25 cellular contexts compared by ENCODE assay signal in genomic region chr11:79678780-79679468, GRCh38.
DNase-seq lines count a peak whose midpoint lies in the region; ATAC-seq, FAIRE-seq and TF ChIP-seq lines count a peak whose summit lies in the region.
"Had no signal": no experiment of that assay in that cellular context is flagged by ENCODE, and none has a peak within 500 bp of the region (broad histone marks: within the 10 kb centered on the region; RNA-seq: fewer than 3 reads in every experiment).

No MANE protein-coding gene starts in this region.

- POLR2A ChIA-PET in SK-N-SH (lab: Yijun Ruan, JAX) (interaction anchor here (0.6 to 0.7 kb wide), 2 partner anchors 10 to 1762 kb away, joined by 3 to 4 read pairs; no protein-coding TSS in a partner anchor), H1 (lab: Charles Lee; ENCODE audit: partially characterized antibody) (interaction anchor here (0.6 kb wide), 1 partner anchor 579 kb away, joined by 6 read pairs; no protein-coding TSS in a partner anchor), PC-9 (lab: Charles Lee; ENCODE audit: unreplicated experiment) (no interaction called here)

- no peak overlapping the region for H2BK120ac ChIP-seq in H1 (replicated peaks; ENCODE audit: low read depth, low read length)

- no TSS peak for BruUV-seq in PC-9 (replicated peaks; lab: Mats Ljungman, UMichigan)

- H4K91ac ChIP-seq in H1 (replicated peaks; ENCODE audit: insufficient read length, low read length) = no peak overlapping the region

- no peak overlapping the region for H2AK5ac ChIP-seq in H1 (ENCODE audit: low read depth, low read length)

- H3K4ac ChIP-seq in H1 (replicated peaks; ENCODE audit: insufficient read length, low read depth, low read length) = no peak overlapping the region

- H4K8ac ChIP-seq in H1 (ENCODE audit: extremely low read depth, insufficient read depth, low read length) = no peak overlapping the region

- H3K14ac ChIP-seq in H1 (ENCODE audit: insufficient read length) = no peak overlapping the region

- H3K23ac ChIP-seq in H1 (ENCODE audit: insufficient read length) = no peak overlapping the region

- no peak overlapping the region for H2BK15ac ChIP-seq in H1 (ENCODE audit: low read length)

- no peaks in the 10 kb centered on the region for H3K79me2 ChIP-seq in SK-N-SH (ENCODE audit: insufficient read depth)
- H3K79me2 ChIP-seq in H1 (ENCODE audit: control insufficient read depth in 1 of 2, insufficient read depth in 2 of 2, low read length in 2 of 2) = no peaks in the 10 kb centered on the region
- no peaks in the 10 kb centered on the region for H3K79me2 ChIP-seq in PC-9 (ENCODE audit: low read depth)

- CTCF ChIA-PET in SK-N-SH (lab: Yijun Ruan, JAX) (interaction anchor here (1.0 to 1.5 kb wide), 2 partner anchors 29 to 185 kb away, joined by 3 to 6 read pairs; no protein-coding TSS in a partner anchor), H1 (lab: Charles Lee; ENCODE audit: partially characterized antibody) (interaction anchor here (0.8 to 2.0 kb wide), 3 partner anchors 15 to 1028 kb away, joined by 3 to 4 read pairs (median 3); no protein-coding TSS in a partner anchor), PC-9 (lab: Charles Lee) (no interaction called here)

- H3K4me1 ChIP-seq in SK-N-SH (ENCODE audit: control insufficient read depth in 1 of 2, insufficient read depth in 2 of 2, low read depth in 1 of 2, low read length in 1 of 2) (peaks cover 0 to 10% of the 10 kb centered on the region in 2 experiments; a peak in 2 of 4 replicates), H1 (replicated peaks in 1 of 4; ENCODE audit: control insufficient read depth in 3 of 4, insufficient read depth in 4 of 4, low read length in 3 of 4) (peaks cover 0 to 7% (median 5%) of the 10 kb centered on the region in 4 experiments; a peak in 3 of 7 replicates), PC-9 (replicated peaks; ENCODE audit: insufficient read depth) (no peaks in the 10 kb centered on the region)
- H3K4me1 ChIP-seq: SJSA1 had no signal

- TF ChIP-seq RAD21 in SK-N-SH (IDR thresholded peaks at IDR 0.05; ENCODE audit: low read length) (no peak), H1 (IDR thresholded peaks at IDR 0.05 in 1 of 2, conservative IDR thresholded peaks at IDR 0.05 in 1 of 2; ENCODE audit: low read depth in 2 of 2, low read length in 2 of 2) (no peak)

- H4K20me1 ChIP-seq in SK-N-SH (ENCODE audit: insufficient read depth) (no peaks in the 10 kb centered on the region), H1 (replicated peaks in 1 of 2; ENCODE audit: control insufficient read depth in 1 of 2, insufficient read depth in 2 of 2, low read length in 2 of 2) (no peaks in the 10 kb centered on the region), PC-9 (ENCODE audit: insufficient read depth) (no peaks in the 10 kb centered on the region)

- DNase-seq in SK-N-SH = peak; percentile 54
- no peak for DNase-seq in H1 (ENCODE audit: low read depth in 1 of 2, low spot score in 2 of 2)
- DNase-seq in iPS-NIHi11 (ENCODE audit: low spot score) = peak; percentile 34
- no peak for DNase-seq in NCI-H2227 (lab: John Stamatoyannopoulos, UW; ENCODE audit: unreplicated experiment)
- DNase-seq in GDM1 (lab: John Stamatoyannopoulos, UW) = no peak
- no peak for DNase-seq in caudate nucleus (lab: John Stamatoyannopoulos, UW)
- no peak for DNase-seq in PC-9
- DNase-seq: 8988T; AML-193; C1 segment of cervical spinal cord; CD8-positive, alpha-beta T cell; DMS153; GF-D8; HFFc6; Kasumi-1; NCI-H1694 treated with DMSO at 0.1 percent for 48 hours; NCI-H2081 treated with DMSO at 0.1 percent for 48 hours; NCI-H2171 treated with DMSO at 0.1 percent for 48 hours; NCI-H446; NK-92 treated with Interleukin-12 subunit alpha and Interleukin-12 subunit beta, amount 100 ng/mL, for 24 hours; SW 1271 had no signal

- no peaks in the 10 kb centered on the region for H3K27me3 ChIP-seq in SK-N-SH (ENCODE audit: insufficient read depth)
- no peaks in the 10 kb centered on the region for H3K27me3 ChIP-seq in H1 (replicated peaks in 1 of 4; ENCODE audit: control insufficient read depth in 3 of 4, extremely low read depth in 1 of 4, insufficient read depth in 3 of 4, low read length in 3 of 4)
- no peaks in the 10 kb centered on the region for H3K27me3 ChIP-seq in PC-9 (ENCODE audit: insufficient read depth, low read depth)
- H3K27me3 ChIP-seq: SJSA1 had no signal

- H2BK12ac ChIP-seq in H1 (ENCODE audit: low read depth, low read length) = no peak overlapping the region

- H3K18ac ChIP-seq in H1 (ENCODE audit: extremely low read depth, low read length) = no peak overlapping the region

- FAIRE-seq in H1 (lab: Jason Lieb, UNC) = no peak
- FAIRE-seq: RCC 7860 had no signal

- no peak overlapping the region for H2BK5ac ChIP-seq in H1 (ENCODE audit: low read depth, low read length)

- H3K27ac ChIP-seq in SK-N-SH (ENCODE audit: low read depth in 2 of 2, low read length in 1 of 2) (peak overlapping the region in 1 of 2 experiments; percentile 28; a peak in 1 of 4 replicates), H1 (ENCODE audit: low read depth, low read length) (no peak overlapping the region), caudate nucleus (ENCODE audit: low read depth, low read length) (no peak overlapping the region), PC-9 (no peak overlapping the region)
- H3K27ac ChIP-seq: SJSA1 had no signal

- H2AFZ ChIP-seq in SK-N-SH (ENCODE audit: low read depth) (no peak overlapping the region), H1 (ENCODE audit: low read length) (no peak overlapping the region), PC-9 (no peak overlapping the region)

- no peaks in the 10 kb centered on the region for H3K23me2 ChIP-seq in H1 (ENCODE audit: low read depth, low read length)

- H3K9me3 ChIP-seq in SK-N-SH (no peaks in the 10 kb centered on the region), H1 (ENCODE audit: insufficient read depth in 2 of 2, low read depth in 1 of 2, low read length in 1 of 2) (no peaks in the 10 kb centered on the region), PC-9 (ENCODE audit: insufficient read depth, low read depth) (no peaks in the 10 kb centered on the region)
- H3K9me3 ChIP-seq: SJSA1 had no signal

- H3K79me1 ChIP-seq in H1 (ENCODE audit: low read depth, low read length) = no peaks in the 10 kb centered on the region

- intact Hi-C loops in PC-9 (cut with micrococcal nuclease; ENCODE audit: unreplicated experiment) = no loop called here

- no peak for TF ChIP-seq POLR2A in H1 (IDR thresholded peaks at IDR 0.05; ENCODE audit: control extremely low read depth in 1 of 2, low read depth in 2 of 2, low read length in 2 of 2)

- 5% methylated on average over 5 of the region's 5 CpGs for WGBS in SK-N-SH (ENCODE audit: low lambda C conversion rate)
- 50% methylated on average over 5 of the region's 5 CpGs; no CpG with 5 or more reads in 1 of the 2 experiments for WGBS in H1 (ENCODE audit: extremely low coverage in 1 of 2, insufficient coverage in 1 of 2, insufficient read length in 1 of 2, insufficient replicate concordance in 2 of 2, low coverage in 1 of 2, low lambda C conversion rate in 2 of 2, missing lambda C conversion rate in 1 of 2), 2 experiments

- TF ChIP-seq EP300 in SK-N-SH (IDR thresholded peaks at IDR 0.05; ENCODE audit: borderline replicate concordance in 1 of 2, low read depth in 1 of 2, low read length in 1 of 2) (peak in 1 of 2 experiments; percentile 73; a peak in 1 of 4 replicates), H1 (IDR thresholded peaks at IDR 0.05; ENCODE audit: borderline replicate concordance in 1 of 2, low read depth in 2 of 2, low read length in 2 of 2) (no peak)

- no peak for TF ChIP-seq CTCF in SK-N-SH (IDR thresholded peaks at IDR 0.05)
- TF ChIP-seq CTCF in H1 (IDR thresholded peaks at IDR 0.05; ENCODE audit: control extremely low read depth in 1 of 3, insufficient read depth in 1 of 3, low read depth in 1 of 3, low read length in 3 of 3) = no peak
- TF ChIP-seq CTCF in PC-9 (conservative IDR thresholded peaks at IDR 0.05) = no peak

- H3K56ac ChIP-seq in H1 (replicated peaks; ENCODE audit: insufficient read length, low read depth, low read length) = no peak overlapping the region

- H3F3A ChIP-seq in SK-N-SH (replicated peaks; ENCODE audit: insufficient read depth) (no peaks in the 10 kb centered on the region), PC-9 (ENCODE audit: insufficient read depth, low read depth) (no peaks in the 10 kb centered on the region)

- no peak for ATAC-seq in SK-N-SH treated with all-trans-retinoic acid at 6 μM for 48 hours
- ATAC-seq: CD8-positive, alpha-beta T cell; Right ventricle myocardium inferior had no signal

- H3K9me2 ChIP-seq in SK-N-SH (no peaks in the 10 kb centered on the region), PC-9 (ENCODE audit: insufficient read depth) (no peaks in the 10 kb centered on the region)

- H3K36me3 ChIP-seq in SK-N-SH (replicated peaks in 1 of 2; ENCODE audit: control insufficient read depth in 1 of 2, insufficient read depth in 2 of 2, low read length in 1 of 2) (no peaks in the 10 kb centered on the region), H1 (ENCODE audit: control insufficient read depth in 2 of 4, insufficient read depth in 4 of 4, low read length in 3 of 4) (no peaks in the 10 kb centered on the region), PC-9 (ENCODE audit: low read depth) (no peaks in the 10 kb centered on the region)
- H3K36me3 ChIP-seq: SJSA1 had no signal

- no peak overlapping the region for H3K4me3 ChIP-seq in SK-N-SH (ENCODE audit: low read depth in 2 of 2, low read length in 1 of 2)
- 0 out of 8 replicates have a peak overlapping the region, but pooled peaks of 1 of the 4 experiments have one; percentile 21 for H3K4me3 ChIP-seq in H1 (ENCODE audit: extremely low read depth in 1 of 4, insufficient read depth in 2 of 4, low read depth in 3 of 4, low read length in 4 of 4)
- H3K4me3 ChIP-seq in PC-9 = no peak overlapping the region
- H3K4me3 ChIP-seq: SJSA1 had no signal

- H4K5ac ChIP-seq in H1 (ENCODE audit: insufficient read length, low read depth, low read length) = no peak overlapping the region

- H3K9ac ChIP-seq in SK-N-SH = no peak overlapping the region
- no peak overlapping the region for H3K9ac ChIP-seq in H1 (replicated peaks in 1 of 4; ENCODE audit: extremely low read depth in 1 of 4, low read depth in 3 of 4, low read length in 3 of 4)

- no peak overlapping the region for H2BK20ac ChIP-seq in H1 (ENCODE audit: low read length)

- H3K4me2 ChIP-seq in SK-N-SH = no peak overlapping the region
- peak overlapping the region; percentile 6 to 17; a peak in 3 of 4 replicates for H3K4me2 ChIP-seq in H1 (ENCODE audit: insufficient read depth in 1 of 2, low read depth in 2 of 2, low read length in 2 of 2)
- no peak overlapping the region for H3K4me2 ChIP-seq in PC-9

TF ChIP-seq in SK-N-SH, 30 proteins besides CTCF, POLR2A, EP300 and RAD21 (continues in another document):
- peak; percentile 54; the same call in 1 of the 2 replicates for TF ChIP-seq MXI1 (IDR thresholded peaks at IDR 0.05; ENCODE audit: low read depth, low read length)
- TF ChIP-seq FOXM1 (IDR thresholded peaks at IDR 0.05; ENCODE audit: low read depth) = no peak

TF ChIP-seq in SK-N-SH treated with all-trans-retinoic acid at 6 μM for 48 hours, 23 proteins besides CTCF, POLR2A, EP300 and RAD21 (continues in another document):
- TF ChIP-seq BACH2 (CRISPR knock-in tag; IDR thresholded peaks at IDR 0.05; ENCODE audit: borderline replicate concordance) (no peak), ZNF8 (CRISPR knock-in tag; IDR thresholded peaks at IDR 0.05) (no peak), ZFP3 (CRISPR knock-in tag; IDR thresholded peaks at IDR 0.05) (no peak)

TF ChIP-seq in H1, 55 proteins besides CTCF, POLR2A, EP300 and RAD21 (continues in another document):
- no peak for TF ChIP-seq RXRA (IDR thresholded peaks at IDR 0.05; ENCODE audit: insufficient read depth, low read depth, low read length)
- no peak for TF ChIP-seq TAF1 (IDR thresholded peaks at IDR 0.05; ENCODE audit: low read depth, low read length)

Comparison
In these comparisons a context has a peak if more than half of its experiments do, and no peak if none do; other contexts are left out.
1. DNase-seq: peak in SK-N-SH (single experiment) and iPS-NIHi11 (single experiment); none in H1 (0 of 2), NCI-H2227 (single experiment), GDM1 (single experiment), caudate nucleus (0 of 61) and PC-9 (0 of 2).
2. H3K4me2 ChIP-seq: peak in H1 (2 of 2); none in SK-N-SH (single experiment) and PC-9 (single experiment).